1 cellular context compared by ENCODE assay signal in genomic region chr2:183070942-183071844, GRCh38.
TF ChIP-seq lines count a peak whose summit lies in the region.

No MANE protein-coding gene starts in this region.

TF ChIP-seq in HepG2, 621 proteins besides CTCF, POLR2A, EP300 and RAD21 (continued from another document and continues in another):
- TF ChIP-seq, protein P1, sequence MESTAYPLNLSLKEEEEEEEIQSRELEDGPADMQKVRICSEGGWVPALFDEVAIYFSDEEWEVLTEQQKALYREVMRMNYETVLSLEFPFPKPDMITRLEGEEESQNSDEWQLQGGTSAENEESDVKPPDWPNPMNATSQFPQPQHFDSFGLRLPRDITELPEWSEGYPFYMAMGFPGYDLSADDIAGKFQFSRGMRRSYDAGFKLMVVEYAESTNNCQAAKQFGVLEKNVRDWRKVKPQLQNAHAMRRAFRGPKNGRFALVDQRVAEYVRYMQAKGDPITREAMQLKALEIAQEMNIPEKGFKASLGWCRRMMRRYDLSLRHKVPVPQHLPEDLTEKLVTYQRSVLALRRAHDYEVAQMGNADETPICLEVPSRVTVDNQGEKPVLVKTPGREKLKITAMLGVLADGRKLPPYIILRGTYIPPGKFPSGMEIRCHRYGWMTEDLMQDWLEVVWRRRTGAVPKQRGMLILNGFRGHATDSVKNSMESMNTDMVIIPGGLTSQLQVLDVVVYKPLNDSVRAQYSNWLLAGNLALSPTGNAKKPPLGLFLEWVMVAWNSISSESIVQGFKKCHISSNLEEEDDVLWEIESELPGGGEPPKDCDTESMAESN (CRISPR knock-in tag; conservative IDR thresholded peaks at IDR 0.05): 0 out of 2 replicates have a peak, but pooled peaks have one; percentile 35
- TF ChIP-seq NBN (conservative IDR thresholded peaks at IDR 0.05): no peak
- TF ChIP-seq SATB2 (CRISPR knock-in tag; IDR thresholded peaks at IDR 0.05): no peak
- no peak for TF ChIP-seq YEATS4 (CRISPR knock-in tag; IDR thresholded peaks at IDR 0.05; ENCODE audit: borderline replicate concordance)
- TF ChIP-seq ZNF275 (CRISPR knock-in tag; IDR thresholded peaks at IDR 0.05; ENCODE audit: borderline replicate concordance): no peak
- no peak for TF ChIP-seq SNRNP70 (IDR thresholded peaks at IDR 0.05; ENCODE audit: low read depth, low read length)
- no peak for TF ChIP-seq ZKSCAN1 (IDR thresholded peaks at IDR 0.05; ENCODE audit: low read length)
- TF ChIP-seq MED13 (CRISPR knock-in tag; IDR thresholded peaks at IDR 0.05): no peak
- no peak for TF ChIP-seq HDAC6 (IDR thresholded peaks at IDR 0.05; ENCODE audit: low read depth, low read length)
- peak; percentile 53 for TF ChIP-seq ZNF883 (CRISPR knock-in tag; IDR thresholded peaks at IDR 0.05; ENCODE audit: not compliant biosample characterization)
- TF ChIP-seq NONO (IDR thresholded peaks at IDR 0.05): no peak
- TF ChIP-seq NONO (CRISPR knock-in tag; conservative IDR thresholded peaks at IDR 0.05): 0 out of 2 replicates have a peak, but pooled peaks have one; percentile 39
- TF ChIP-seq ZFAT (CRISPR knock-in tag; conservative IDR thresholded peaks at IDR 0.05): no peak
- TF ChIP-seq ZNF737 (CRISPR knock-in tag; IDR thresholded peaks at IDR 0.05; ENCODE audit: borderline replicate concordance): no peak
- TF ChIP-seq, protein P2, sequence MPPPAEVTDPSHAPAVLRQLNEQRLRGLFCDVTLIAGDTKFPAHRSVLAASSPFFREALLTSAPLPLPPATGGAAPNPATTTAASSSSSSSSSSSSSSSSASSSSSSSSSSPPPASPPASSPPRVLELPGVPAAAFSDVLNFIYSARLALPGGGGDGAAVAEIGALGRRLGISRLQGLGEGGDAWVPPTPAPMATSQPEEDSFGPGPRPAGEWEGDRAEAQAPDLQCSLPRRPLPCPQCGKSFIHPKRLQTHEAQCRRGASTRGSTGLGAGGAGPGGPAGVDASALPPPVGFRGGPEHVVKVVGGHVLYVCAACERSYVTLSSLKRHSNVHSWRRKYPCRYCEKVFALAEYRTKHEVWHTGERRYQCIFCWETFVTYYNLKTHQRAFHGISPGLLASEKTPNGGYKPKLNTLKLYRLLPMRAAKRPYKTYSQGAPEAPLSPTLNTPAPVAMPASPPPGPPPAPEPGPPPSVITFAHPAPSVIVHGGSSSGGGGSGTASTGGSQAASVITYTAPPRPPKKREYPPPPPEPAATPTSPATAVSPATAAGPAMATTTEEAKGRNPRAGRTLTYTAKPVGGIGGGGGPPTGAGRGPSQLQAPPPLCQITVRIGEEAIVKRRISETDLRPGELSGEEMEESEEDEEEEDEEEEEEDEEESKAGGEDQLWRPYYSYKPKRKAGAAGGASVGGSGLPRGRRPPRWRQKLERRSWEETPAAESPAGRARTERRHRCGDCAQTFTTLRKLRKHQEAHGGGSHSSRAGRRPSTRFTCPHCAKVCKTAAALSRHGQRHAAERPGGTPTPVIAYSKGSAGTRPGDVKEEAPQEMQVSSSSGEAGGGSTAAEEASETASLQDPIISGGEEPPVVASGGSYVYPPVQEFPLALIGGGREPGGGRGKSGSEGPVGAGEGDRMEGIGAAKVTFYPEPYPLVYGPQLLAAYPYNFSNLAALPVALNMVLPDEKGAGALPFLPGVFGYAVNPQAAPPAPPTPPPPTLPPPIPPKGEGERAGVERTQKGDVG (CRISPR knock-in tag; IDR thresholded peaks at IDR 0.05; ENCODE audit: borderline replicate concordance): 0 out of 2 replicates have a peak, but pooled peaks have one; percentile 11
- TF ChIP-seq KDM4B (CRISPR knock-in tag; IDR thresholded peaks at IDR 0.05): peak; percentile 22; the same call in 1 of the 2 replicates
- no peak for TF ChIP-seq GFI1 (CRISPR knock-in tag; IDR thresholded peaks at IDR 0.05; ENCODE audit: borderline replicate concordance)
- TF ChIP-seq MYPOP (CRISPR knock-in tag; IDR thresholded peaks at IDR 0.05): no peak
- no peak for TF ChIP-seq WIZ (CRISPR knock-in tag; IDR thresholded peaks at IDR 0.05)
- TF ChIP-seq, protein P3, sequence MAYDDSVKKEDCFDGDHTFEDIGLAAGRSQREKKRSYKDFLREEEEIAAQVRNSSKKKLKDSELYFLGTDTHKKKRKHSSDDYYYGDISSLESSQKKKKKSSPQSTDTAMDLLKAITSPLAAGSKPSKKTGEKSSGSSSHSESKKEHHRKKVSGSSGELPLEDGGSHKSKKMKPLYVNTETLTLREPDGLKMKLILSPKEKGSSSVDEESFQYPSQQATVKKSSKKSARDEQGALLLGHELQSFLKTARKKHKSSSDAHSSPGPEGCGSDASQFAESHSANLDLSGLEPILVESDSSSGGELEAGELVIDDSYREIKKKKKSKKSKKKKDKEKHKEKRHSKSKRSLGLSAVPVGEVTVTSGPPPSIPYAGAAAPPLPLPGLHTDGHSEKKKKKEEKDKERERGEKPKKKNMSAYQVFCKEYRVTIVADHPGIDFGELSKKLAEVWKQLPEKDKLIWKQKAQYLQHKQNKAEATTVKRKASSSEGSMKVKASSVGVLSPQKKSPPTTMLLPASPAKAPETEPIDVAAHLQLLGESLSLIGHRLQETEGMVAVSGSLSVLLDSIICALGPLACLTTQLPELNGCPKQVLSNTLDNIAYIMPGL (CRISPR knock-in tag; IDR thresholded peaks at IDR 0.05; ENCODE audit: borderline replicate concordance in 1 of 2, low read depth in 1 of 2): peak; percentile 27 to 90; a peak in 3 of 4 replicates
- no peak for TF ChIP-seq SIN3A (IDR thresholded peaks at IDR 0.05; ENCODE audit: borderline replicate concordance, low read depth, low read length)
- TF ChIP-seq KMT2B (CRISPR knock-in tag; IDR thresholded peaks at IDR 0.05): 0 out of 2 replicates have a peak, but pooled peaks have one; percentile 27
- peak; percentile 73; the same call in 1 of the 2 replicates for TF ChIP-seq ZNF614 (CRISPR knock-in tag; IDR thresholded peaks at IDR 0.05; ENCODE audit: borderline replicate concordance)
- TF ChIP-seq NFKB2 (CRISPR knock-in tag; IDR thresholded peaks at IDR 0.05; ENCODE audit: borderline replicate concordance): peak; percentile 41; the same call in 1 of the 2 replicates
- TF ChIP-seq, protein P4, sequence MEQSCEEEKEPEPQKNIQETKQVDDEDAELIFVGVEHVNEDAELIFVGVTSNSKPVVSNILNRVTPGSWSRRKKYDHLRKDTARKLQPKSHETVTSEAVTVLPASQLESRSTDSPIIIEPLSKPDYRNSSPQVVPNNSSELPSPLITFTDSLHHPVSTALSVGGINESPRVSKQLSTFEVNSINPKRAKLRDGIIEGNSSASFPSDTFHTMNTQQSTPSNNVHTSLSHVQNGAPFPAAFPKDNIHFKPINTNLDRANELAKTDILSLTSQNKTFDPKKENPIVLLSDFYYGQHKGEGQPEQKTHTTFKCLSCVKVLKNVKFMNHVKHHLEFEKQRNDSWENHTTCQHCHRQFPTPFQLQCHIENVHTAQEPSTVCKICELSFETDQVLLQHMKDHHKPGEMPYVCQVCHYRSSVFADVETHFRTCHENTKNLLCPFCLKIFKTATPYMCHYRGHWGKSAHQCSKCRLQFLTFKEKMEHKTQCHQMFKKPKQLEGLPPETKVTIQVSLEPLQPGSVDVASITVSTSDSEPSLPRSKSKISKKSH (CRISPR knock-in tag; IDR thresholded peaks at IDR 0.05; ENCODE audit: borderline replicate concordance): peak; percentile 9; the same call in 1 of the 2 replicates
- TF ChIP-seq ZFX (CRISPR knock-in tag; IDR thresholded peaks at IDR 0.05; ENCODE audit: low read depth): peak; percentile 30; the same call in 1 of the 2 replicates
- no peak for TF ChIP-seq SIX1 (CRISPR knock-in tag; IDR thresholded peaks at IDR 0.05; ENCODE audit: borderline replicate concordance)
- TF ChIP-seq ZNF501 (CRISPR knock-in tag; IDR thresholded peaks at IDR 0.05): 0 out of 2 replicates have a peak, but pooled peaks have one; percentile 33
- no peak for TF ChIP-seq ZNF230 (CRISPR knock-in tag; IDR thresholded peaks at IDR 0.05)
- peak; percentile 58; the same call in 1 of the 2 replicates for TF ChIP-seq GATAD1 (CRISPR knock-in tag; IDR thresholded peaks at IDR 0.05)
- TF ChIP-seq, protein P5, sequence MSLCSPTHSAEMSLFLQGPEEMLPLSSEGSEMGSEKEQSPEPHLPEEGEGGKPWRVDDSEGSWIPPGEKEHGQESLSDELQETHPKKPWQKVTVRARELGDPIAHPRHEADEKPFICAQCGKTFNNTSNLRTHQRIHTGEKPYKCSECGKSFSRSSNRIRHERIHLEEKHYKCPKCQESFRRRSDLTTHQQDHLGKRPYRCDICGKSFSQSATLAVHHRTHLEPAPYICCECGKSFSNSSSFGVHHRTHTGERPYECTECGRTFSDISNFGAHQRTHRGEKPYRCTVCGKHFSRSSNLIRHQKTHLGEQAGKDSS (CRISPR knock-in tag; IDR thresholded peaks at IDR 0.05; ENCODE audit: borderline replicate concordance, low read depth): peak; percentile 33; the same call in 1 of the 2 replicates
- peak; percentile 55; the same call in 1 of the 2 replicates for TF ChIP-seq ZNF263 (CRISPR knock-in tag; IDR thresholded peaks at IDR 0.05)
- TF ChIP-seq, protein P6, sequence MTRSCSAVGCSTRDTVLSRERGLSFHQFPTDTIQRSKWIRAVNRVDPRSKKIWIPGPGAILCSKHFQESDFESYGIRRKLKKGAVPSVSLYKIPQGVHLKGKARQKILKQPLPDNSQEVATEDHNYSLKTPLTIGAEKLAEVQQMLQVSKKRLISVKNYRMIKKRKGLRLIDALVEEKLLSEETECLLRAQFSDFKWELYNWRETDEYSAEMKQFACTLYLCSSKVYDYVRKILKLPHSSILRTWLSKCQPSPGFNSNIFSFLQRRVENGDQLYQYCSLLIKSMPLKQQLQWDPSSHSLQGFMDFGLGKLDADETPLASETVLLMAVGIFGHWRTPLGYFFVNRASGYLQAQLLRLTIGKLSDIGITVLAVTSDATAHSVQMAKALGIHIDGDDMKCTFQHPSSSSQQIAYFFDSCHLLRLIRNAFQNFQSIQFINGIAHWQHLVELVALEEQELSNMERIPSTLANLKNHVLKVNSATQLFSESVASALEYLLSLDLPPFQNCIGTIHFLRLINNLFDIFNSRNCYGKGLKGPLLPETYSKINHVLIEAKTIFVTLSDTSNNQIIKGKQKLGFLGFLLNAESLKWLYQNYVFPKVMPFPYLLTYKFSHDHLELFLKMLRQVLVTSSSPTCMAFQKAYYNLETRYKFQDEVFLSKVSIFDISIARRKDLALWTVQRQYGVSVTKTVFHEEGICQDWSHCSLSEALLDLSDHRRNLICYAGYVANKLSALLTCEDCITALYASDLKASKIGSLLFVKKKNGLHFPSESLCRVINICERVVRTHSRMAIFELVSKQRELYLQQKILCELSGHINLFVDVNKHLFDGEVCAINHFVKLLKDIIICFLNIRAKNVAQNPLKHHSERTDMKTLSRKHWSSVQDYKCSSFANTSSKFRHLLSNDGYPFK (CRISPR knock-in tag; IDR thresholded peaks at IDR 0.05; ENCODE audit: borderline replicate concordance): peak; percentile 56; the same call in 1 of the 2 replicates
- no peak for TF ChIP-seq CENPT (CRISPR knock-in tag; IDR thresholded peaks at IDR 0.05; ENCODE audit: low read depth)
- 0 out of 2 replicates have a peak, but pooled peaks have one; percentile 48 for TF ChIP-seq ZSCAN9 (CRISPR knock-in tag; IDR thresholded peaks at IDR 0.05; ENCODE audit: borderline replicate concordance)
- 0 out of 2 replicates have a peak, but pooled peaks have one; percentile 66 for TF ChIP-seq ZNF331 (CRISPR knock-in tag; IDR thresholded peaks at IDR 0.05)
- no peak for TF ChIP-seq DPF2 (CRISPR knock-in tag; IDR thresholded peaks at IDR 0.05; ENCODE audit: borderline replicate concordance, low read depth)
- TF ChIP-seq ZNF329 (CRISPR knock-in tag; IDR thresholded peaks at IDR 0.05; ENCODE audit: low read depth): no peak
- no peak for TF ChIP-seq ARHGAP35 (CRISPR knock-in tag; IDR thresholded peaks at IDR 0.05; ENCODE audit: borderline replicate concordance)
- TF ChIP-seq FOXC1 (CRISPR knock-in tag; IDR thresholded peaks at IDR 0.05; ENCODE audit: borderline replicate concordance): no peak
- 0 out of 2 replicates have a peak, but pooled peaks have one; percentile 71 for TF ChIP-seq ZNF672 (CRISPR knock-in tag; IDR thresholded peaks at IDR 0.05)
- TF ChIP-seq ZNF232 (CRISPR knock-in tag; IDR thresholded peaks at IDR 0.05; ENCODE audit: borderline replicate concordance): no peak
- TF ChIP-seq STAT6 (CRISPR knock-in tag; IDR thresholded peaks at IDR 0.05; ENCODE audit: borderline replicate concordance): no peak
- peak; percentile 31; the same call in 1 of the 2 replicates for TF ChIP-seq SMC3 (IDR thresholded peaks at IDR 0.05; ENCODE audit: low read length)
- no peak for TF ChIP-seq CCAR2 (optimal IDR thresholded peaks at IDR 0.05; ENCODE audit: low read depth, low read length)
- TF ChIP-seq KAT8 (CRISPR knock-in tag; IDR thresholded peaks at IDR 0.05): peak; percentile 38; the same call in 1 of the 2 replicates
- 0 out of 2 replicates have a peak, but pooled peaks have one; percentile 29 for TF ChIP-seq MIXL1 (CRISPR knock-in tag; IDR thresholded peaks at IDR 0.05)
- TF ChIP-seq ZNF260 (CRISPR knock-in tag; IDR thresholded peaks at IDR 0.05; ENCODE audit: borderline replicate concordance, low read depth): no peak
- peak; percentile 68 for TF ChIP-seq HDAC2 (CRISPR knock-in tag; IDR thresholded peaks at IDR 0.05)
- no peak for TF ChIP-seq ZNF343 (CRISPR knock-in tag; IDR thresholded peaks at IDR 0.05)
